In the genomic region with DNA sequence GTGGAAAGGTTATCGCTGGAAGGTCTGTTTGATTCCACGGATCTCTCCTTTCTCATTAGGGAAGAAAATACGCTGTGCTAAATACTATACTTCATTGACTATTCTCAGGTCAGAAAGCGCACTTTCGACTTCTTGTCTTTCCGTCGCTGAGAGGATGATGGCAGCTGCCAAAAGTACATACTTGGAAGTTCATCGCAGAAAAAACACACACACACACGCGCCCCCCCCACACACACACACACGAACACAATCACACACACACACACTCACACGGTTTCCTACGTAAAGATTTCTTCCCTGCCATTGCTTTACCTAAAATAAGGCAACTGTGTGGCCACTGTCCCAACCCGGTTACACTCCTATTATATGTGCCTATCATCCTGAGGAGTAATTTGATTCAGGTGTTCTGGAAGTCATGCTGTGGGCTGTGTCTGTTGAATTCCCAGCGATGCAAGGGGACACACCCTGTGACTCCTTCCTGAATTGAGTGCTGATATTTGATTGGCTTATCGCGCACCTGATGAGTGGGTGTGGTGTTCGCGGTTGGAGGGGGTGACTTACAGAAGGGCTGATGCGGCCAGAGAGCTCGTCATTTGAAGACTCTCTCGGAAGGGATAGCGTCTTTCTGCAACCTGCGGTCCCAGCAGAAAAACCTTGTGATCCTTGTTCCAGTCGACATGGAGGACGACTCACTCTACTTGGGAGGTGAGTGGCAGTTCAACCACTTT, we compare ENCODE assay signal across 16 cellular contexts. TPM values are rescaled to one million over a fixed set of nuclear protein-coding genes. Genes with fewer than 3 reads are reported as not detected.
DNase-seq lines count a peak whose midpoint lies in the region; ATAC-seq and TF ChIP-seq lines count a peak whose summit lies in the region.
"Not testable (repeated sequence)": the region's sequence is repeated elsewhere in the genome, so short reads cannot be mapped to it uniquely, and the experiment has no call there.
"Had no signal": no experiment of that assay in that cellular context is flagged by ENCODE, and none has a peak within 500 bp of the region (broad histone marks: within the 10 kb centered on the region; RNA-seq: fewer than 3 reads in every experiment).

A gene with protein sequence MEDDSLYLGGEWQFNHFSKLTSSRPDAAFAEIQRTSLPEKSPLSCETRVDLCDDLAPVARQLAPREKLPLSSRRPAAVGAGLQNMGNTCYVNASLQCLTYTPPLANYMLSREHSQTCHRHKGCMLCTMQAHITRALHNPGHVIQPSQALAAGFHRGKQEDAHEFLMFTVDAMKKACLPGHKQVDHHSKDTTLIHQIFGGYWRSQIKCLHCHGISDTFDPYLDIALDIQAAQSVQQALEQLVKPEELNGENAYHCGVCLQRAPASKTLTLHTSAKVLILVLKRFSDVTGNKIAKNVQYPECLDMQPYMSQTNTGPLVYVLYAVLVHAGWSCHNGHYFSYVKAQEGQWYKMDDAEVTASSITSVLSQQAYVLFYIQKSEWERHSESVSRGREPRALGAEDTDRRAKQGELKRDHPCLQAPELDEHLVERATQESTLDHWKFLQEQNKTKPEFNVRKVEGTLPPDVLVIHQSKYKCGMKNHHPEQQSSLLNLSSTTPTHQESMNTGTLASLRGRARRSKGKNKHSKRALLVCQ (plus strand): TSS at position 678 of the 728 bp plus-strand sequence. CDS start 0 bp downstream, at position 678.

- not testable (repeated sequence) for H3K36me3 Mint-ChIP-seq in CD8-positive, alpha-beta T cell; glutamatergic neuron (ENCODE audit: unreplicated experiment)

- CTCF ChIA-PET in CD8-positive, alpha-beta T cell (lab: Charles Lee): not testable (repeated sequence)

- not testable (repeated sequence) for H3K9me3 ChIP-seq in CD8-positive, alpha-beta T cell (ENCODE audit: low read length); RWPE2 (ENCODE audit: severe bottlenecking); lung (ENCODE audit: control insufficient read depth in 2 of 2, insufficient read depth in 1 of 2, low read length in 1 of 2); prostate gland; suprapubic skin

- not testable (repeated sequence) for TF ChIP-seq EP300 in suprapubic skin (IDR thresholded peaks at IDR 0.05)

- not testable (repeated sequence) for H3K9me3 Mint-ChIP-seq in CD8-positive, alpha-beta T cell; glutamatergic neuron (ENCODE audit: unreplicated experiment)

- not testable (repeated sequence) for H3K27me3 Mint-ChIP-seq in CD8-positive, alpha-beta T cell (ENCODE audit: low read depth); glutamatergic neuron (ENCODE audit: unreplicated experiment)

- not testable (repeated sequence) for H3K27me3 ChIP-seq in CD8-positive, alpha-beta T cell (ENCODE audit: insufficient read depth, low read length); RWPE2 (ENCODE audit: insufficient read depth, poor library complexity, severe bottlenecking); brain microvascular endothelial cell (replicated peaks); lung (ENCODE audit: control insufficient read depth, insufficient read depth); prostate gland (replicated peaks; ENCODE audit: insufficient read depth); suprapubic skin

- ATAC-seq in CD8-positive, alpha-beta T cell; RWPE2 (ENCODE audit: low read depth); lung (ENCODE audit: insufficient read depth, low FRiP score): not testable (repeated sequence)

- in situ Hi-C loops in brain microvascular endothelial cell (cut with HindIII; ENCODE audit: low pct_ligation_motif_present, low sequenced_read_pairs): not testable (repeated sequence)

- 88 to 89% methylated on average over 14 to 15 of the region's 26 CpGs for WGBS in lung, 2 donors
- WGBS in prostate gland: 95% methylated on average over 16 of the region's 26 CpGs
- WGBS in suprapubic skin: 91% methylated on average over 10 of the region's 26 CpGs

- intact Hi-C loops in CD8-positive, alpha-beta T cell (cut with DNase I, micrococcal nuclease); prostate gland (cut with DNase I): not testable (repeated sequence)

- not testable (repeated sequence) for H3K27ac Mint-ChIP-seq in CD8-positive, alpha-beta T cell; glutamatergic neuron (ENCODE audit: unreplicated experiment)

- not testable (repeated sequence) for H3K4me1 Mint-ChIP-seq in CD8-positive, alpha-beta T cell (ENCODE audit: low read depth); glutamatergic neuron (ENCODE audit: low read depth, unreplicated experiment)

- POLR2A ChIA-PET in CD8-positive, alpha-beta T cell (lab: Charles Lee): not testable (repeated sequence)

- H3K4me3 ChIP-seq in CD8-positive, alpha-beta T cell (ENCODE audit: low read depth, low read length); RWPE2 (ENCODE audit: severe bottlenecking); brain microvascular endothelial cell (ENCODE audit: low read depth, low read length); lung; prostate gland; suprapubic skin: not testable (repeated sequence)

- TF ChIP-seq POLR2A in prostate gland (IDR thresholded peaks at IDR 0.05); suprapubic skin (IDR thresholded peaks at IDR 0.05): not testable (repeated sequence)

- H3K27ac ChIP-seq in CD8-positive, alpha-beta T cell (ENCODE audit: low read depth, low read length); RWPE2 (ENCODE audit: poor library complexity, severe bottlenecking); brain microvascular endothelial cell; lung (ENCODE audit: low read depth in 1 of 2, low read length in 1 of 2); prostate gland; suprapubic skin: not testable (repeated sequence)

- DNase-seq in CD8-positive, alpha-beta T cell: peak in 4 of 7 experiments; percentile 0 to 48 (median 8)
- peak; percentile 10 for DNase-seq in RWPE2 (ENCODE audit: low spot score)
- DNase-seq in activated CD8-positive, alpha-beta memory T cell treated with anti-CD3 and anti-CD28 coated beads for 48 hours (ENCODE audit: low read depth in 2 of 3, low spot score in 2 of 3): peak in 2 of 3 experiments; percentile 0 to 1
- DNase-seq in brain microvascular endothelial cell: peak; percentile 4
- peak; percentile 6 for DNase-seq in glutamatergic neuron
- DNase-seq in lung (ENCODE audit: low spot score): peak; percentile 37
- DNase-seq in prostate gland (ENCODE audit: low spot score): peak; percentile 8
- peak; percentile 64 to 91 for DNase-seq in suprapubic skin (ENCODE audit: low spot score in 2 of 2)

- not testable (repeated sequence) for H3K4me1 ChIP-seq in CD8-positive, alpha-beta T cell (ENCODE audit: insufficient read depth, low read length); RWPE2 (ENCODE audit: insufficient read depth, poor library complexity, severe bottlenecking); lung (ENCODE audit: control insufficient read depth in 2 of 2, insufficient read depth in 2 of 2, low read length in 2 of 2); prostate gland (replicated peaks); suprapubic skin

- H3K4me3 Mint-ChIP-seq in CD8-positive, alpha-beta T cell; glutamatergic neuron (ENCODE audit: unreplicated experiment): not testable (repeated sequence)

- TF ChIP-seq CTCF in CD8-positive, alpha-beta T cell (IDR thresholded peaks at IDR 0.05); RWPE2 (IDR thresholded peaks at IDR 0.05; ENCODE audit: poor library complexity, severe bottlenecking); brain microvascular endothelial cell (IDR thresholded peaks at IDR 0.05; ENCODE audit: low read depth, low read length, missing control alignments); glutamatergic neuron (IDR thresholded peaks at IDR 0.05; ENCODE audit: partially characterized antibody, unreplicated experiment); lung (IDR thresholded peaks at IDR 0.05; ENCODE audit: control extremely low read depth, extremely low read depth); prostate gland (IDR thresholded peaks at IDR 0.05); suprapubic skin (IDR thresholded peaks at IDR 0.05): not testable (repeated sequence)

- not testable (repeated sequence) for H3K36me3 ChIP-seq in CD8-positive, alpha-beta T cell (ENCODE audit: insufficient read depth, low read length); RWPE2 (ENCODE audit: low read depth); brain microvascular endothelial cell (replicated peaks); lung (ENCODE audit: control insufficient read depth in 2 of 2, insufficient read depth in 2 of 2, low read length in 2 of 2); prostate gland; suprapubic skin

RNA-seq across cellular contexts. Expression of the gene that starts here (rescaled TPM):
- total RNA-seq in CD8-positive, alpha-beta T cell: not detected
- total RNA-seq in glutamatergic neuron (ENCODE audit: unreplicated experiment) (not detected), lung (not detected), prostate gland (not detected), suprapubic skin (not detected)
- not detected for polyA plus RNA-seq in lung
- total RNA-seq: activated naive CD8-positive, alpha-beta T cell treated with anti-CD3 and anti-CD28 coated beads for 36 hours; frontal cortex; left ventricle myocardium superior; LHCN-M2; naive thymus-derived CD4-positive, alpha-beta T cell; T-helper 17 cell; upper lobe of left lung had no signal
- polyA plus RNA-seq: A549; naive thymus-derived CD4-positive, alpha-beta T cell had no signal

Comparison
In these comparisons a context has a peak if more than half of its experiments do, and no peak if none do; other contexts are left out.
1. Peak in DNase-seq in CD8-positive, alpha-beta T cell; RNA of the gene not detected or under 1 TPM.
2. Peak in DNase-seq in glutamatergic neuron; RNA of the gene not detected or under 1 TPM.
3. Peak in DNase-seq in lung; RNA of the gene not detected or under 1 TPM.
4. Peak in DNase-seq in prostate gland; RNA of the gene not detected or under 1 TPM.
5. Peak in DNase-seq in suprapubic skin; RNA of the gene not detected or under 1 TPM.
6. DNase-seq: peak in every context shown above with its lines; median percentile 78 in suprapubic skin; 37 in lung; 10 in RWPE2; 8 in CD8-positive, alpha-beta T cell; 8 in prostate gland; 6 in glutamatergic neuron; 4 in brain microvascular endothelial cell; 0 in activated CD8-positive, alpha-beta memory T cell treated with anti-CD3 and anti-CD28 coated beads for 48 hours.